Comparison of ENCODE assay signal across 38 cellular contexts in the genomic region with DNA sequence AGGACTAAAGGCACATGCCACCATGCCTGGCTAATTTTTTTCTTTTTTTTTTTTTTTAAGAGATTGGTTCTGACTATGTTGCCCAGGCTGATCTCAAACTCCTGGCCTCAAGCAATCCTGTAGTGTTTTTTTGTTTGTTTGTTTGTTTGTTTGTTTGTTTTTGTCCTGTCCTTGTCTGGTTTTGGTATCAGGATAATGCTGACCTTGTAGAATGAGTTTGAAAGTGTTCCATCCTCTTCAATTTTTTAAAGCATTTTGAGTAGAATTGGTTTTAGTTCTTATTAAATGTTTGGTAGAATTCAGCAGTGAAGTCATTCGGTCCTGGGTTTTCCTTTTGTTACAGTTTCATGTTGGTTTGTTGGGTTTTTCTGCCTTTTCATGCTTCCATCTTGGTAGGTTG. TPM values are rescaled to one million over a fixed set of nuclear protein-coding genes. Genes with fewer than 3 reads are reported as not detected.
"Had no signal": no experiment of that assay in that cellular context is flagged by ENCODE, and none has a peak within 500 bp of the region (broad histone marks: within the 10 kb centered on the region; RNA-seq: fewer than 3 reads in every experiment).

No MANE protein-coding gene starts in this region.

- H3K36me3 ChIP-seq: adrenal gland, brain microvascular endothelial cell, breast epithelium had no signal

- H3K9me3 ChIP-seq: adrenal gland, body of pancreas, breast epithelium had no signal

- H3K36me3 Mint-ChIP-seq: activated CD4-positive, alpha-beta memory T cell treated with anti-CD3 and anti-CD28 coated beads for 36 hours; activated naive CD4-positive, alpha-beta T cell treated with anti-CD3 and anti-CD28 coated beads, Interleukin-2, amount 50 U/mL, for 72 hours; activated naive CD8-positive, alpha-beta T cell treated with anti-CD3 and anti-CD28 coated beads for 36 hours; T-cell had no signal

- ATAC-seq: activated CD8-positive, alpha-beta T cell treated with anti-CD3 and anti-CD28 coated beads for 36 hours; activated naive CD4-positive, alpha-beta T cell treated with anti-CD3 and anti-CD28 coated beads, Interleukin-2, amount 50 U/mL, for 72 hours; activated T-cell treated with anti-CD3 and anti-CD28 coated beads, Interleukin-2, amount 50 U/mL, for 4 hours; activated T-cell treated with anti-CD3 and anti-CD28 coated beads, Interleukin-2, amount 50 U/mL, for 72 hours; activated T-helper 17 cell treated with anti-CD3 and anti-CD28 coated beads, Interleukin-2, amount 50 U/mL, for 72 hours; body of pancreas; T-cell had no signal

- DNase-seq: activated B cell treated with CpG ODN at 0.5 μM for 24 hours; activated CD4-positive, alpha-beta T cell treated with anti-CD3 and anti-CD28 coated beads for 4 hours; activated CD4-positive, alpha-beta T cell treated with anti-CD3 and anti-CD28 coated beads, Interleukin-2, amount 10 ng/mL, durations not matched to agents 24 days and 14 days; activated CD4-positive, alpha-beta T cell treated with anti-CD3 and anti-CD28 coated beads, Interleukin-2, amount 50 U/mL, for 1 hour; activated CD4-positive, alpha-beta T cell treated with anti-CD3 and anti-CD28 coated beads, Interleukin-2, amount 50 U/mL, for 4 hours; activated CD4-positive, CD25-positive, alpha-beta regulatory T cell treated with anti-CD3 and anti-CD28 coated beads, Interleukin-2, amount 50 U/mL, for 72 hours; activated CD8-positive, alpha-beta memory T cell treated with anti-CD3 and anti-CD28 coated beads, Interleukin-2, amount 50 U/mL, for 4 hours; activated CD8-positive, alpha-beta T cell treated with anti-CD3 and anti-CD28 coated beads for 36 hours; activated gamma-delta T cell treated with Interleukin-2 at 50 U/mL for 16 hours; activated naive CD4-positive, alpha-beta T cell; activated naive CD4-positive, alpha-beta T cell treated with anti-CD3 and anti-CD28 coated beads for 36 hours; activated naive CD4-positive, alpha-beta T cell treated with anti-CD3 and anti-CD28 coated beads, Interleukin-2, amount 50 U/mL, for 16 hours; activated naive CD8-positive, alpha-beta T cell treated with anti-CD3 and anti-CD28 coated beads for 36 hours; activated T-cell treated with anti-CD3 and anti-CD28 coated beads for 4 hours; activated T-cell treated with anti-CD3 and anti-CD28 coated beads, Interleukin-2, amount 50 U/mL, for 1 hour; activated T-cell treated with anti-CD3 and anti-CD28 coated beads, Interleukin-2, amount 50 U/mL, for 4 hours; activated T-cell treated with anti-CD3 and anti-CD28 coated beads, Interleukin-2, amount 50 U/mL, for 72 hours; amniotic stem cell; aorta; body of pancreas; brain microvascular endothelial cell; central memory CD4-positive, alpha-beta T cell; T-cell; T-helper 2 cell; T-helper 9 cell had no signal

- FAIRE-seq: astrocyte, TTC549 had no signal

- H3K4me3 Mint-ChIP-seq: activated B cell treated with CpG ODN at 0.5 μM for 24 hours; activated CD4-positive, alpha-beta memory T cell treated with anti-CD3 and anti-CD28 coated beads for 36 hours; activated CD4-positive, alpha-beta T cell treated with anti-CD3 and anti-CD28 coated beads, Interleukin-2, amount 10 ng/mL, durations not matched to agents 24 days and 14 days; activated CD8-positive, alpha-beta T cell treated with anti-CD3 and anti-CD28 coated beads for 36 hours; activated naive CD4-positive, alpha-beta T cell treated with anti-CD3 and anti-CD28 coated beads for 36 hours; activated naive CD8-positive, alpha-beta T cell treated with anti-CD3 and anti-CD28 coated beads for 36 hours; activated T-cell treated with anti-CD3 and anti-CD28 coated beads, Interleukin-2, amount 50 U/mL, for 4 hours; activated T-cell treated with anti-CD3 and anti-CD28 coated beads, Interleukin-2, amount 50 U/mL, for 72 hours; activated T-helper 1 cell treated with anti-CD3 and anti-CD28 coated beads, Interleukin-12 subunit alpha, Interleukin-12 subunit beta, Interleukin-2, Interleukin-4 antibody, amounts not matched to agents 30 ng/mL and 10 ng/mL and 1 ng/mL, durations not matched to agents 14 hours and 24 hours and 36 hours; activated T-helper 17 cell treated with anti-CD3 and anti-CD28 coated beads, Interleukin-2, amount 50 U/mL, for 72 hours; T-cell; T-helper 2 cell treated with Interferon-gamma antibody and Interleukin-4, amounts not matched to agents 5 μg/mL and 100 μg/mL, for 36 hours had no signal

- H3K4me1 Mint-ChIP-seq: activated B cell treated with CpG ODN at 0.5 μM for 24 hours; activated CD4-positive, alpha-beta T cell treated with anti-CD3 and anti-CD28 coated beads, Interleukin-2, amount 10 ng/mL, durations not matched to agents 24 days and 14 days; activated naive CD8-positive, alpha-beta T cell treated with anti-CD3 and anti-CD28 coated beads for 36 hours; activated T-helper 17 cell treated with anti-CD3 and anti-CD28 coated beads, Interleukin-2, amount 50 U/mL, for 72 hours; T-cell had no signal

- H3K27ac Mint-ChIP-seq: activated B cell treated with CpG ODN at 0.5 μM for 24 hours; activated CD4-positive, alpha-beta memory T cell treated with anti-CD3 and anti-CD28 coated beads for 36 hours; activated CD4-positive, alpha-beta T cell treated with anti-CD3 and anti-CD28 coated beads, Interleukin-2, amount 10 ng/mL, durations not matched to agents 24 days and 14 days; activated CD8-positive, alpha-beta T cell treated with anti-CD3 and anti-CD28 coated beads for 36 hours; activated naive CD4-positive, alpha-beta T cell treated with anti-CD3 and anti-CD28 coated beads for 36 hours; activated naive CD4-positive, alpha-beta T cell treated with anti-CD3 and anti-CD28 coated beads, Interleukin-2, amount 50 U/mL, for 72 hours; activated naive CD8-positive, alpha-beta T cell treated with anti-CD3 and anti-CD28 coated beads for 36 hours; activated T-cell treated with anti-CD3 and anti-CD28 coated beads, Interleukin-2, amount 50 U/mL, for 72 hours; activated T-helper 1 cell treated with anti-CD3 and anti-CD28 coated beads, Interleukin-12 subunit alpha, Interleukin-12 subunit beta, Interleukin-2, Interleukin-4 antibody, amounts not matched to agents 30 ng/mL and 10 ng/mL and 1 ng/mL, durations not matched to agents 14 hours and 24 hours and 36 hours; activated T-helper 17 cell treated with anti-CD3 and anti-CD28 coated beads, Interleukin-2, amount 50 U/mL, for 72 hours; T-cell; T-helper 2 cell treated with Interferon-gamma antibody and Interleukin-4, amounts not matched to agents 5 μg/mL and 100 μg/mL, for 36 hours had no signal

- H3K27me3 ChIP-seq: body of pancreas, brain microvascular endothelial cell, breast epithelium had no signal

- H3K27ac ChIP-seq: adrenal gland, body of pancreas, brain microvascular endothelial cell, breast epithelium, VCaP had no signal

- H3K4me3 ChIP-seq: adrenal gland, body of pancreas, breast epithelium had no signal

- H3K4me1 ChIP-seq: adrenal gland, body of pancreas, breast epithelium had no signal

RNA-seq across cellular contexts. Expression of a gene that starts 19.2 kb away (rescaled TPM):
- total RNA-seq: activated B cell treated with CpG ODN at 0.5 μM for 24 hours; activated CD4-positive, alpha-beta memory T cell treated with anti-CD3 and anti-CD28 coated beads for 36 hours; activated CD4-positive, alpha-beta T cell treated with anti-CD3 and anti-CD28 coated beads, Interleukin-2, amount 10 ng/mL, durations not matched to agents 24 days and 14 days; activated CD8-positive, alpha-beta memory T cell treated with anti-CD3 and anti-CD28 coated beads for 36 hours; activated CD8-positive, alpha-beta T cell treated with anti-CD3 and anti-CD28 coated beads for 36 hours; activated naive CD4-positive, alpha-beta T cell treated with anti-CD3 and anti-CD28 coated beads for 36 hours; activated naive CD4-positive, alpha-beta T cell treated with anti-CD3 and anti-CD28 coated beads, Interleukin-2, amount 50 U/mL, for 72 hours; activated naive CD8-positive, alpha-beta T cell treated with anti-CD3 and anti-CD28 coated beads for 36 hours; activated T-cell treated with anti-CD3 and anti-CD28 coated beads, Interleukin-2, amount 50 U/mL, for 4 hours; activated T-cell treated with anti-CD3 and anti-CD28 coated beads, Interleukin-2, amount 50 U/mL, for 72 hours; activated T-helper 1 cell treated with anti-CD3 and anti-CD28 coated beads, Interleukin-12 subunit alpha, Interleukin-12 subunit beta, Interleukin-2, Interleukin-4 antibody, amounts not matched to agents 30 ng/mL and 10 ng/mL and 1 ng/mL, durations not matched to agents 14 hours and 24 hours and 36 hours; activated T-helper 17 cell treated with anti-CD3 and anti-CD28 coated beads, Interleukin-2, amount 50 U/mL, for 72 hours; astrocyte; cerebellum; T-helper 1 cell treated with Interleukin-12 subunit alpha and Interleukin-12 subunit beta and Interleukin-4 antibody, amounts not matched to agents 30 ng/mL and 1 ng/mL, for 36 hours had no signal
